18 cellular contexts compared by ENCODE assay signal in genomic region chr3:184172681-184173373, GRCh38. TPM values are rescaled to one million over a fixed set of nuclear protein-coding genes. Genes with fewer than 3 reads are reported as not detected.
DNase-seq lines count a peak whose midpoint lies in the region; ATAC-seq, FAIRE-seq and TF ChIP-seq lines count a peak whose summit lies in the region.
"Had no signal": no experiment of that assay in that cellular context is flagged by ENCODE, and none has a peak within 500 bp of the region (broad histone marks: within the 10 kb centered on the region; RNA-seq: fewer than 3 reads in every experiment).

No MANE protein-coding gene starts in this region.

- H3K4me3 ChIP-seq in AG10803 (ENCODE audit: low read length): no peak overlapping the region
- H3K4me3 ChIP-seq: gastroesophageal sphincter had no signal

- peaks cover 42% of the 10 kb centered on the region for H3K36me3 Mint-ChIP-seq in endothelial cell (ENCODE audit: low read depth, unreplicated experiment)
- H3K36me3 Mint-ChIP-seq in nephron (ENCODE audit: low read depth): peaks cover 41% of the 10 kb centered on the region
- peaks cover 21% of the 10 kb centered on the region for H3K36me3 Mint-ChIP-seq in WTC11

- TF ChIP-seq CTCF in AG10803 (conservative IDR thresholded peaks at IDR 0.05; ENCODE audit: low read length): no peak
- TF ChIP-seq CTCF in endothelial cell (IDR thresholded peaks at IDR 0.05; ENCODE audit: unreplicated experiment): no peak
- TF ChIP-seq CTCF in nephron (IDR thresholded peaks at IDR 0.05; ENCODE audit: unreplicated experiment in 3 of 3): no peak
- TF ChIP-seq CTCF in WTC11 (IDR thresholded peaks at IDR 0.05): no peak

- no peak for FAIRE-seq in urothelium cell line (lab: Jason Lieb, UNC)
- FAIRE-seq: H1 had no signal

- H3K27ac Mint-ChIP-seq in endothelial cell (ENCODE audit: unreplicated experiment) (no peak overlapping the region), nephron (peak overlapping the region in 2 of 3 experiments; percentile 12 to 18), WTC11 (no peak overlapping the region)
- H3K27ac Mint-ChIP-seq: CD4-positive, alpha-beta T cell had no signal

- POLR2A ChIA-PET in WTC11 (lab: Charles Lee): interaction anchor here (1.2 kb wide), 1 partner anchor 16 kb away, joined by 3 read pairs; no protein-coding TSS in a partner anchor

- ATAC-seq in HG02571 (IDR thresholded peaks at IDR 0.05; ENCODE audit: unreplicated experiment) (no peak), WTC11 (no peak)
- ATAC-seq: gastroesophageal sphincter had no signal

- CTCF ChIA-PET in WTC11 (lab: Charles Lee): interaction anchor here (0.5 to 1.2 kb wide), 4 partner anchors 8 to 117 kb away, joined by 3 to 4 read pairs (median 3); no protein-coding TSS in a partner anchor

- H3K9me3 Mint-ChIP-seq in endothelial cell (ENCODE audit: unreplicated experiment) (no peaks in the 10 kb centered on the region), nephron (no peaks in the 10 kb centered on the region), WTC11 (no peaks in the 10 kb centered on the region)
- H3K9me3 Mint-ChIP-seq: activated T-cell treated with anti-CD3 and anti-CD28 coated beads, Interleukin-2, amount 50 U/mL, for 24 hours; CD4-positive, alpha-beta T cell had no signal

- H3K4me3 Mint-ChIP-seq in endothelial cell (ENCODE audit: unreplicated experiment) (peak overlapping the region; percentile 17), nephron (no peak overlapping the region), WTC11 (no peak overlapping the region)
- H3K4me3 Mint-ChIP-seq: activated T-cell treated with anti-CD3 and anti-CD28 coated beads, Interleukin-2, amount 50 U/mL, for 24 hours; CD4-positive, alpha-beta T cell had no signal

- H3K27me3 Mint-ChIP-seq in endothelial cell (ENCODE audit: unreplicated experiment): peaks cover 20% of the 10 kb centered on the region
- no peaks in the 10 kb centered on the region for H3K27me3 Mint-ChIP-seq in nephron (ENCODE audit: low read depth)
- H3K27me3 Mint-ChIP-seq in WTC11 (ENCODE audit: low read depth): no peaks in the 10 kb centered on the region
- H3K27me3 Mint-ChIP-seq: activated T-cell treated with anti-CD3 and anti-CD28 coated beads, Interleukin-2, amount 50 U/mL, for 24 hours; CD4-positive, alpha-beta T cell had no signal

- DNase-seq in AG10803 (ENCODE audit: low read depth) (peak; percentile 92), LHCN-M2 (ENCODE audit: low read depth) (peak; percentile 88), endothelial cell (ENCODE audit: low spot score) (no peak), urothelium cell line (ENCODE audit: low spot score) (no peak), superior temporal gyrus (ENCODE audit: extremely low spot score) (no peak), WTC11 (ENCODE audit: low spot score) (no peak)
- DNase-seq: activated T-cell treated with anti-CD3 and anti-CD28 coated beads, Interleukin-2, amount 50 U/mL, for 24 hours; CD4-positive, alpha-beta T cell; NCI-H1105 treated with DMSO at 0.1 percent for 48 hours; NCI-H524 treated with DMSO at 0.1 percent for 48 hours; Right ventricle myocardium superior; stimulated activated CD4-positive, alpha-beta T cell treated with anti-CD3 and anti-CD28 coated beads, Interleukin-2, amount 100 ng/mL, for 24 hours; stimulated activated naive CD4-positive, alpha-beta T cell; WERI-Rb-1 had no signal

- H3K4me1 Mint-ChIP-seq in endothelial cell (ENCODE audit: unreplicated experiment): peaks cover 23% of the 10 kb centered on the region
- peaks cover 34% of the 10 kb centered on the region for H3K4me1 Mint-ChIP-seq in nephron
- H3K4me1 Mint-ChIP-seq in WTC11: peaks cover 24% of the 10 kb centered on the region

TF ChIP-seq in WTC11, 78 proteins besides CTCF, POLR2A, EP300 and RAD21:
- TF ChIP-seq TEAD4 (CRISPR knock-in tag; IDR thresholded peaks at IDR 0.05) (no peak), CREB1 (CRISPR knock-in tag; IDR thresholded peaks at IDR 0.05) (no peak), KAT7 (CRISPR knock-in tag; IDR thresholded peaks at IDR 0.05; ENCODE audit: borderline replicate concordance) (no peak)

RNA-seq across cellular contexts. Expression of gene AP2M1, which starts 1.8 kb away (rescaled TPM):
- total RNA-seq in LHCN-M2 (2014; rRNA removed) (569 and 621 TPM in 2 replicates), endothelial cell (ENCODE audit: unreplicated experiment) (401 TPM), WTC11 (2021) (370 to 399 TPM (median 383 TPM) in 3 replicates)
- polyA plus RNA-seq in LHCN-M2 (2012): 919 TPM

RNA-seq across cellular contexts. Expression of gene ABCF3, which starts 13.2 kb away (rescaled TPM):
- total RNA-seq in LHCN-M2 (2014; rRNA removed) (34.8 and 45.4 TPM in 2 replicates), endothelial cell (ENCODE audit: unreplicated experiment) (68.1 TPM), WTC11 (2021) (49.7 to 63.6 TPM (median 50.0 TPM) in 3 replicates)
- 40.7 TPM for polyA plus RNA-seq in LHCN-M2 (2012)

RNA-seq across cellular contexts. Expression of gene DVL3, which starts 17.6 kb away (rescaled TPM):
- total RNA-seq in LHCN-M2 (2014; rRNA removed) (50.1 and 63.5 TPM in 2 replicates), endothelial cell (ENCODE audit: unreplicated experiment) (103 TPM), WTC11 (2021) (64.5 to 76.2 TPM (median 66.5 TPM) in 3 replicates)
- 52.7 TPM for polyA plus RNA-seq in LHCN-M2 (2012)

RNA-seq across cellular contexts. Expression of gene EIF2B5, which starts 37.7 kb away (rescaled TPM):
- total RNA-seq in LHCN-M2 (2014; rRNA removed): 35.4 and 40.8 TPM in 2 replicates
- polyA plus RNA-seq in LHCN-M2 (2012): 22.9 TPM
- 37.0 TPM for total RNA-seq in endothelial cell (ENCODE audit: unreplicated experiment)
- 36.6 to 42.3 TPM (median 38.0 TPM) in 3 replicates for total RNA-seq in WTC11 (2021)

RNA-seq across cellular contexts. Expression of gene VWA5B2, which starts 56.6 kb away (rescaled TPM):
- total RNA-seq in LHCN-M2 (2014; rRNA removed): not detected in 2 replicates
- polyA plus RNA-seq in LHCN-M2 (2012): not detected
- total RNA-seq in endothelial cell (ENCODE audit: unreplicated experiment): 1.1 TPM
- 0.44 to 0.57 TPM (median 0.55 TPM) in 3 replicates for total RNA-seq in WTC11 (2021)
- total RNA-seq: CD4-positive, alpha-beta T cell; Right ventricle myocardium superior had no signal

Comparison
In these comparisons a context has a peak if more than half of its experiments do, and no peak if none do; other contexts are left out.
1. DNase-seq: peak in AG10803 (single experiment) and LHCN-M2 (single experiment); none in endothelial cell (single experiment), urothelium cell line (single experiment), superior temporal gyrus (single experiment) and WTC11 (single experiment).
2. H3K27ac Mint-ChIP-seq: peak in nephron (2 of 3); none in endothelial cell (single experiment) and WTC11 (single experiment).